In genomic region chr10:9209105-9209798, GRCh38 we compare ENCODE assay signal across 8 cellular contexts.
DNase-seq lines count a peak whose midpoint lies in the region; ATAC-seq and TF ChIP-seq lines count a peak whose summit lies in the region.

No MANE protein-coding gene starts in this region.

- DNase-seq in D341Med (ENCODE audit: low spot score) (peak; percentile 52), HUDEP-2 (lab: John Stamatoyannopoulos, UW; ENCODE audit: unreplicated experiment in 76 of 76) (peak in 39 of 76 experiments; percentile 0 to 56 (median 15)), ascending aorta (ENCODE audit: low spot score in 2 of 2) (peak in 1 of 2 donors; percentile 71), hippocampal formation (lab: John Stamatoyannopoulos, UW) (peak; percentile 9 to 34), skeletal muscle cell (ENCODE audit: low read depth) (peak; percentile 9)
- DNase-seq in T-helper 2 cell treated with Interferon-gamma antibody and Interleukin-4, amounts not matched to agents 5 μg/mL and 100 μg/mL, for 36 hours (ENCODE audit: low spot score), result peak; percentile 60

- no peaks in the 10 kb centered on the region for H3K9me3 Mint-ChIP-seq in T-helper 2 cell treated with Interferon-gamma antibody and Interleukin-4, amounts not matched to agents 5 μg/mL and 100 μg/mL, for 36 hours
- no peaks in the 10 kb centered on the region for H3K9me3 Mint-ChIP-seq in stimulated activated memory B cell treated with anti-CD40 and anti-IgM and Interleukin-4, amounts not matched to agents 10 μg/mL and 1 μg/mL and 100 μg/mL, for 72 hours

- H3K36me3 ChIP-seq in ascending aorta, result no peaks in the 10 kb centered on the region

- peak overlapping the region; percentile 34 for H3K4me3 Mint-ChIP-seq in T-helper 2 cell treated with Interferon-gamma antibody and Interleukin-4, amounts not matched to agents 5 μg/mL and 100 μg/mL, for 36 hours
- no peak overlapping the region for H3K4me3 Mint-ChIP-seq in stimulated activated memory B cell treated with anti-CD40 and anti-IgM and Interleukin-4, amounts not matched to agents 10 μg/mL and 1 μg/mL and 100 μg/mL, for 72 hours

- H3K27ac ChIP-seq in ascending aorta, result no peak overlapping the region

- intact Hi-C loops in ascending aorta (cut with DNase I), result loop anchor here (5.0 kb wide), 1 partner anchor 1337 kb away; no protein-coding TSS in a partner anchor

- peak; percentile 88 for ATAC-seq in GM19467 (IDR thresholded peaks at IDR 0.05; ENCODE audit: unreplicated experiment)
- ATAC-seq in stimulated activated memory B cell treated with anti-CD40 and anti-IgM and Interleukin-4, amounts not matched to agents 10 μg/mL and 1 μg/mL and 100 μg/mL, for 72 hours, result no peak

- H3K9me3 ChIP-seq in ascending aorta, result no peaks in the 10 kb centered on the region

- H3K36me3 Mint-ChIP-seq in T-helper 2 cell treated with Interferon-gamma antibody and Interleukin-4, amounts not matched to agents 5 μg/mL and 100 μg/mL, for 36 hours (ENCODE audit: low read depth), result no peaks in the 10 kb centered on the region
- no peaks in the 10 kb centered on the region for H3K36me3 Mint-ChIP-seq in stimulated activated memory B cell treated with anti-CD40 and anti-IgM and Interleukin-4, amounts not matched to agents 10 μg/mL and 1 μg/mL and 100 μg/mL, for 72 hours

- no peaks in the 10 kb centered on the region for H3K27me3 Mint-ChIP-seq in T-helper 2 cell treated with Interferon-gamma antibody and Interleukin-4, amounts not matched to agents 5 μg/mL and 100 μg/mL, for 36 hours (ENCODE audit: low read depth)
- no peaks in the 10 kb centered on the region for H3K27me3 Mint-ChIP-seq in stimulated activated memory B cell treated with anti-CD40 and anti-IgM and Interleukin-4, amounts not matched to agents 10 μg/mL and 1 μg/mL and 100 μg/mL, for 72 hours

- H3K4me3 ChIP-seq in ascending aorta (no peak overlapping the region), skeletal muscle cell (ENCODE audit: low read depth, low read length) (no peak overlapping the region)

- H3K27me3 ChIP-seq in ascending aorta, result no peaks in the 10 kb centered on the region

- TF ChIP-seq CTCF in ascending aorta (IDR thresholded peaks at IDR 0.05), result peak; percentile 49 to 76 (median 74)

- no peaks in the 10 kb centered on the region for H3K4me1 ChIP-seq in ascending aorta

- no peak overlapping the region for H3K27ac Mint-ChIP-seq in T-helper 2 cell treated with Interferon-gamma antibody and Interleukin-4, amounts not matched to agents 5 μg/mL and 100 μg/mL, for 36 hours
- H3K27ac Mint-ChIP-seq in stimulated activated memory B cell treated with anti-CD40 and anti-IgM and Interleukin-4, amounts not matched to agents 10 μg/mL and 1 μg/mL and 100 μg/mL, for 72 hours, result no peak overlapping the region

- H3K4me1 Mint-ChIP-seq in T-helper 2 cell treated with Interferon-gamma antibody and Interleukin-4, amounts not matched to agents 5 μg/mL and 100 μg/mL, for 36 hours (ENCODE audit: low read depth), result peaks cover 8% of the 10 kb centered on the region
- H3K4me1 Mint-ChIP-seq in stimulated activated memory B cell treated with anti-CD40 and anti-IgM and Interleukin-4, amounts not matched to agents 10 μg/mL and 1 μg/mL and 100 μg/mL, for 72 hours, result no peaks in the 10 kb centered on the region
